ENCODE assay signal across 11 cellular contexts in genomic region chr6:108904731-108905130, GRCh38. TPM values are rescaled to one million over a fixed set of nuclear protein-coding genes. Genes with fewer than 3 reads are reported as not detected.
DNase-seq lines count a peak whose midpoint lies in the region; ATAC-seq and TF ChIP-seq lines count a peak whose summit lies in the region.
"Had no signal": no experiment of that assay in that cellular context is flagged by ENCODE, and none has a peak within 500 bp of the region (broad histone marks: within the 10 kb centered on the region; RNA-seq: fewer than 3 reads in every experiment).

No MANE protein-coding gene starts in this region.

- DNase-seq in globus pallidus (ENCODE audit: low spot score) (peak; percentile 16), SW 1271 (lab: John Stamatoyannopoulos, UW) (no peak), DMS 273 (lab: John Stamatoyannopoulos, UW; ENCODE audit: unreplicated experiment) (no peak), WERI-Rb-1 (no peak), right cardiac atrium (no peak)
- DNase-seq: PC-9; stimulated activated CD4-positive, alpha-beta T cell treated with anti-CD3 and anti-CD28 coated beads, Interleukin-4, amount 100 ng/mL, for 1 hour had no signal

- H3K9me3 ChIP-seq in WERI-Rb-1 (ENCODE audit: severe bottlenecking), result no peaks in the 10 kb centered on the region
- no peaks in the 10 kb centered on the region for H3K9me3 ChIP-seq in right cardiac atrium (ENCODE audit: control insufficient read depth, low read length)

- no peak overlapping the region for H3K27ac ChIP-seq in WERI-Rb-1
- no peak overlapping the region for H3K27ac ChIP-seq in right cardiac atrium (ENCODE audit: low read length)
- H3K27ac ChIP-seq: PC-9 had no signal

- intact Hi-C loops in right cardiac atrium (cut with DNase I), result loop anchor here in 1 of 4 donors (10.0 kb wide), 1 partner anchor 160 kb away; no protein-coding TSS in a partner anchor

- H3K4me3 ChIP-seq in WERI-Rb-1 (ENCODE audit: low read depth, low read length), result no peak overlapping the region
- no peak overlapping the region for H3K4me3 ChIP-seq in right cardiac atrium (ENCODE audit: low read length)
- H3K4me3 ChIP-seq: PC-9 had no signal

- H3K4me1 ChIP-seq in right cardiac atrium (ENCODE audit: control insufficient read depth, insufficient read depth, low read length), result peaks cover 3% of the 10 kb centered on the region

- TF ChIP-seq CTCF in WERI-Rb-1 (IDR thresholded peaks at IDR 0.05; ENCODE audit: low read depth, low read length), result no peak

- peak; percentile 71 for ATAC-seq in GM18519 (IDR thresholded peaks at IDR 0.05; ENCODE audit: low FRiP score, unreplicated experiment)
- ATAC-seq in GM21576 (IDR thresholded peaks at IDR 0.05; ENCODE audit: unreplicated experiment), result peak; percentile 95
- ATAC-seq in HG03439 (IDR thresholded peaks at IDR 0.05; ENCODE audit: unreplicated experiment), result peak; percentile 94
- no peak for ATAC-seq in right cardiac atrium
- ATAC-seq: esophagus mucosa had no signal

- H3K36me3 ChIP-seq in WERI-Rb-1, result no peaks in the 10 kb centered on the region

- WGBS in right cardiac atrium, result 68% methylated on average over 3 of the region's 3 CpGs

- H3K27me3 ChIP-seq in WERI-Rb-1 (ENCODE audit: insufficient read depth, low read depth, severe bottlenecking) (no peaks in the 10 kb centered on the region), right cardiac atrium (ENCODE audit: control insufficient read depth, insufficient read depth) (no peaks in the 10 kb centered on the region)

RNA-seq across cellular contexts. Expression of gene ARMC2, which starts 56.5 kb away (rescaled TPM):
- total RNA-seq in right cardiac atrium, result 10 to 100 TPM; 12.6 to 16.2 (median 14.0) TPM
- 3.7 TPM for polyA plus RNA-seq in right cardiac atrium

Comparison
In these comparisons a context has a peak if more than half of its experiments do, and no peak if none do; other contexts are left out.
1. ATAC-seq: peak in GM18519 (single experiment), GM21576 (single experiment) and HG03439 (single experiment); none in right cardiac atrium (0 of 2).